In genomic region chr3:126530171-126531050, GRCh38 we compare ENCODE assay signal across 14 cellular contexts. TPM values are rescaled to one million over a fixed set of nuclear protein-coding genes. Genes with fewer than 3 reads are reported as not detected.
DNase-seq lines count a peak whose midpoint lies in the region; ATAC-seq and TF ChIP-seq lines count a peak whose summit lies in the region.
"Had no signal": no experiment of that assay in that cellular context is flagged by ENCODE, and none has a peak within 500 bp of the region (broad histone marks: within the 10 kb centered on the region; RNA-seq: fewer than 3 reads in every experiment).

No MANE protein-coding gene starts in this region.

- intact Hi-C loops in CD8-positive, alpha-beta T cell (cut with DNase I, micrococcal nuclease), result no loop called here

- no CpG with 5 or more reads among the region's 18 CpGs for WGBS in gastroesophageal sphincter (ENCODE audit: low coverage in 1 of 2), 2 donors

- TF ChIP-seq EP300 in gastroesophageal sphincter (IDR thresholded peaks at IDR 0.05), result no peak

- H3K4me1 Mint-ChIP-seq in CD8-positive, alpha-beta T cell (ENCODE audit: low read depth), result no peaks in the 10 kb centered on the region

- peak overlapping the region; percentile 59 for H2AFZ ChIP-seq in osteoblast (ENCODE audit: low read length)

- H4K20me1 ChIP-seq in osteoblast (ENCODE audit: insufficient read depth, low read length), result no peaks in the 10 kb centered on the region

- TF ChIP-seq CTCF in gastroesophageal sphincter (IDR thresholded peaks at IDR 0.05) (no peak), osteoblast (IDR thresholded peaks at IDR 0.05; ENCODE audit: extremely low read depth, low read depth, low read length) (no peak)
- TF ChIP-seq CTCF in CD8-positive, alpha-beta T cell (IDR thresholded peaks at IDR 0.05), result no peak

- POLR2A ChIA-PET in CD8-positive, alpha-beta T cell (lab: Charles Lee), result no interaction called here

- peak overlapping the region in 1 of 4 donors; percentile 31 for H3K27ac ChIP-seq in gastroesophageal sphincter
- H3K27ac ChIP-seq in osteoblast (ENCODE audit: low read depth, low read length), result no peak overlapping the region
- H3K27ac ChIP-seq in CD8-positive, alpha-beta T cell (ENCODE audit: low read depth, low read length), result no peak overlapping the region
- H3K27ac ChIP-seq: SJCRH30 had no signal

- no peaks in the 10 kb centered on the region for H3K36me3 Mint-ChIP-seq in CD8-positive, alpha-beta T cell

- H3K4me3 ChIP-seq in gastroesophageal sphincter (no peak overlapping the region), osteoblast (ENCODE audit: insufficient read depth, low read length) (no peak overlapping the region)
- no peak overlapping the region for H3K4me3 ChIP-seq in CD8-positive, alpha-beta T cell (ENCODE audit: low read depth, low read length)
- H3K4me3 ChIP-seq: SJCRH30 had no signal

- CTCF ChIA-PET in CD8-positive, alpha-beta T cell (lab: Charles Lee), result interaction anchor here (1.8 kb wide), 1 partner anchor 7 kb away, joined by 7 read pairs; no protein-coding TSS in a partner anchor

- DNase-seq in MV-4-11 (lab: John Stamatoyannopoulos, UW), result peak; percentile 98
- peak; percentile 73 for DNase-seq in osteoblast (ENCODE audit: insufficient read length, low spot score, missing footprints)
- DNase-seq in NCI-H2227 (lab: John Stamatoyannopoulos, UW; ENCODE audit: unreplicated experiment), result no peak
- DNase-seq in NCI-H1048 (lab: John Stamatoyannopoulos, UW), result no peak
- DNase-seq in CD8-positive, alpha-beta T cell, result no peak
- DNase-seq: NCI-H1417 treated with DMSO at 0.1 percent for 48 hours; SJCRH30; stimulated activated CD8-positive, alpha-beta memory T cell treated with anti-CD3 and anti-CD28 coated beads, Interleukin-4, amount 100 ng/mL, for 48 hours had no signal

- H3K9me3 Mint-ChIP-seq in CD8-positive, alpha-beta T cell, result no peaks in the 10 kb centered on the region

- H3K36me3 ChIP-seq in gastroesophageal sphincter (no peaks in the 10 kb centered on the region), osteoblast (ENCODE audit: insufficient read depth, low read length) (no peaks in the 10 kb centered on the region)
- H3K36me3 ChIP-seq in CD8-positive, alpha-beta T cell (ENCODE audit: insufficient read depth, low read length), result no peaks in the 10 kb centered on the region
- H3K36me3 ChIP-seq: SJCRH30 had no signal

- H3K4me3 Mint-ChIP-seq in CD8-positive, alpha-beta T cell, result no peak overlapping the region

- H3K27me3 Mint-ChIP-seq in CD8-positive, alpha-beta T cell (ENCODE audit: low read depth), result peaks cover 9% of the 10 kb centered on the region

- H3K4me1 ChIP-seq in gastroesophageal sphincter (no peaks in the 10 kb centered on the region), osteoblast (ENCODE audit: insufficient read depth, low read length) (no peaks in the 10 kb centered on the region)
- no peaks in the 10 kb centered on the region for H3K4me1 ChIP-seq in CD8-positive, alpha-beta T cell (ENCODE audit: insufficient read depth, low read length)
- H3K4me1 ChIP-seq: SJCRH30 had no signal

- no peak overlapping the region for H3K27ac Mint-ChIP-seq in CD8-positive, alpha-beta T cell

- no peak overlapping the region for H3K4me2 ChIP-seq in osteoblast (ENCODE audit: insufficient read depth, low read length)

- no peaks in the 10 kb centered on the region for H3K79me2 ChIP-seq in osteoblast (ENCODE audit: insufficient read depth, low read length)

- H3K27me3 ChIP-seq in gastroesophageal sphincter (peaks cover 24% of the 10 kb centered on the region), osteoblast (ENCODE audit: insufficient read depth, low read length) (peaks cover 24% of the 10 kb centered on the region)
- H3K27me3 ChIP-seq in CD8-positive, alpha-beta T cell (ENCODE audit: insufficient read depth, low read length), result no peaks in the 10 kb centered on the region

- peak; percentile 58 for ATAC-seq in GM18502 (IDR thresholded peaks at IDR 0.05; ENCODE audit: poor library complexity, unreplicated experiment)
- ATAC-seq in gastroesophageal sphincter, result peak; percentile 59
- ATAC-seq in HG03460 (IDR thresholded peaks at IDR 0.05; ENCODE audit: unreplicated experiment), result no peak
- no peak for ATAC-seq in CD8-positive, alpha-beta T cell

- no peak for TF ChIP-seq POLR2A in gastroesophageal sphincter (IDR thresholded peaks at IDR 0.05)

- H3K9me3 ChIP-seq in gastroesophageal sphincter (no peaks in the 10 kb centered on the region), osteoblast (ENCODE audit: low read depth, low read length) (no peaks in the 10 kb centered on the region)
- H3K9me3 ChIP-seq in CD8-positive, alpha-beta T cell (ENCODE audit: low read length), result no peaks in the 10 kb centered on the region
- H3K9me3 ChIP-seq: SJCRH30 had no signal

RNA-seq across cellular contexts. Expression of gene CHST13, which starts 6.5 kb away (rescaled TPM):
- total RNA-seq in gastroesophageal sphincter (1 to 10 TPM in 1 of 4 donors, under 1 TPM in 2, not detected in 1; 0.52 to 1.4 (median 0.81) TPM), osteoblast (under 0.01 TPM in 1 of 2 replicates, not detected in the other)
- total RNA-seq in CD8-positive, alpha-beta T cell, result not detected
- total RNA-seq: activated CD8-positive, alpha-beta memory T cell treated with anti-CD3 and anti-CD28 coated beads for 36 hours; lung microvascular endothelial cell; SJCRH30 had no signal

RNA-seq across cellular contexts. Expression of gene UROC1, which starts 12.8 kb away (rescaled TPM):
- total RNA-seq in gastroesophageal sphincter (not detected), osteoblast (not detected in 2 replicates)
- not detected for total RNA-seq in CD8-positive, alpha-beta T cell
- total RNA-seq: activated CD8-positive, alpha-beta memory T cell treated with anti-CD3 and anti-CD28 coated beads for 36 hours; fibroblast of lung; lung microvascular endothelial cell; SJCRH30 had no signal

RNA-seq across cellular contexts. Expression of gene C3orf22, which starts 28.3 kb away (rescaled TPM):
- not detected for total RNA-seq in gastroesophageal sphincter
- not detected in 2 replicates for total RNA-seq in osteoblast
- not detected for total RNA-seq in CD8-positive, alpha-beta T cell
- total RNA-seq: activated CD8-positive, alpha-beta memory T cell treated with anti-CD3 and anti-CD28 coated beads for 36 hours; fibroblast of lung; lung microvascular endothelial cell; SJCRH30 had no signal

RNA-seq across cellular contexts. Expression of gene ZXDC, which starts 54.7 kb away (rescaled TPM):
- total RNA-seq in gastroesophageal sphincter (10 to 100 TPM; 25.9 to 47.6 (median 35.3) TPM), osteoblast (26.8 and 27.1 TPM in 2 replicates)
- total RNA-seq in CD8-positive, alpha-beta T cell, result 10 to 100 TPM; 60.7 to 62.8 TPM

Comparison
In these comparisons a context has a peak if more than half of its experiments do, and no peak if none do; other contexts are left out.
1. ATAC-seq: peak in GM18502 (single experiment) and gastroesophageal sphincter (single experiment); none in HG03460 (single experiment) and CD8-positive, alpha-beta T cell (single experiment).
2. DNase-seq: peak in MV-4-11 (single experiment) and osteoblast (single experiment); none in NCI-H2227 (single experiment), NCI-H1048 (single experiment) and CD8-positive, alpha-beta T cell (0 of 7).